16 cellular contexts compared by ENCODE assay signal in the genomic region with DNA sequence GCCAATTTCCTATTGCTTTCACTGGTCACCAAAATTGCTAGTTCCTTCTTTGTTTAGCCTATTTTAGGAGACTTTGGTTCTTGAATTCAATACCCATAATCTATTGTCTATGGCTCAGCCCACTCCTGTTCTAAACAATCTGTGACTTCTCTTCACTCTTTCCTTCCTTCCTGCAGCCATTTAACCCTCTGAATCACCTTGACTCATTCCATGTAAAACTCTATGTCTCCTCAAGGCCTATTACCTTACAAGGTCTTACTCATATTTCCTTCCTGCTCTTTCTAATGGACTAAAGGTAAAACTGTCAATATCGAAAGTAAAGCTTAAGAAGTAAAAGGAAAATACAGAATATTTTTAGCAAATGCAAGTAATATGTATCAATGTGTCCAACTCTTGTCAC.
DNase-seq lines count a peak whose midpoint lies in the region; ATAC-seq and TF ChIP-seq lines count a peak whose summit lies in the region.
"Had no signal": no experiment of that assay in that cellular context is flagged by ENCODE, and none has a peak within 500 bp of the region (broad histone marks: within the 10 kb centered on the region; RNA-seq: fewer than 3 reads in every experiment).

No MANE protein-coding gene starts in this region.

- in situ Hi-C loops in IMR-90 (cut with MboI; ENCODE audit: low sequenced_read_pairs) (no loop called here), brain microvascular endothelial cell (cut with HindIII; ENCODE audit: low pct_ligation_motif_present, low sequenced_read_pairs) (no loop called here)

- no peak overlapping the region for H3K9ac ChIP-seq in IMR-90 (ENCODE audit: low read depth, low read length)

- H3K36me3 Mint-ChIP-seq in nephron (ENCODE audit: low read depth), result no peaks in the 10 kb centered on the region
- H3K36me3 Mint-ChIP-seq: activated CD4-positive, alpha-beta memory T cell treated with anti-CD3 and anti-CD28 coated beads for 36 hours had no signal

- no peaks in the 10 kb centered on the region for H3K9me3 Mint-ChIP-seq in nephron
- H3K9me3 Mint-ChIP-seq: activated CD4-positive, alpha-beta memory T cell treated with anti-CD3 and anti-CD28 coated beads for 36 hours; T-helper 2 cell treated with Interferon-gamma antibody and Interleukin-4, amounts not matched to agents 5 μg/mL and 100 μg/mL, for 36 hours had no signal

- peak overlapping the region; percentile 18; the same call in 1 of the 2 replicates for H2BK120ac ChIP-seq in IMR-90 (ENCODE audit: low read depth, low read length)

- intact Hi-C loops in IMR-90 (cut with micrococcal nuclease), result no loop called here

- POLR2A ChIA-PET in IMR-90 (lab: Charles Lee; ENCODE audit: unreplicated experiment), result no interaction called here

- H2BK20ac ChIP-seq in IMR-90 (ENCODE audit: low read depth, low read length), result peak overlapping the region; percentile 47; the same call in 1 of the 2 replicates

- no peak for TF ChIP-seq CTCF in IMR-90 (conservative IDR thresholded peaks at IDR 0.05; ENCODE audit: low read depth, low read length)
- TF ChIP-seq CTCF in brain microvascular endothelial cell (IDR thresholded peaks at IDR 0.05; ENCODE audit: low read depth, low read length, missing control alignments), result no peak
- no peak for TF ChIP-seq CTCF in nephron (IDR thresholded peaks at IDR 0.05; ENCODE audit: unreplicated experiment in 3 of 3)

- no peak overlapping the region for H4K91ac ChIP-seq in IMR-90 (ENCODE audit: insufficient read depth, low read depth, low read length)

- H3K23ac ChIP-seq in IMR-90 (ENCODE audit: low read depth, low read length), result peak overlapping the region; percentile 7; the same call in 1 of the 2 replicates

- peaks cover 9% of the 10 kb centered on the region; the same call in 1 of the 2 replicates for H3K4me1 ChIP-seq in IMR-90 (ENCODE audit: control insufficient read depth, insufficient read depth, low read length)

- H2BK5ac ChIP-seq in IMR-90 (ENCODE audit: low read depth, low read length, poor library complexity, severe bottlenecking), result peak overlapping the region; percentile 62

- no peak overlapping the region for H2AFZ ChIP-seq in IMR-90 (replicated peaks; ENCODE audit: low read length, poor library complexity)

- no peak overlapping the region; the same call in 1 of the 2 replicates for H2AK5ac ChIP-seq in IMR-90 (ENCODE audit: low read depth, low read length)

- no peak overlapping the region; the same call in 1 of the 2 replicates for H4K5ac ChIP-seq in IMR-90 (ENCODE audit: low read depth, low read length)

- H3K4me3 ChIP-seq in IMR-90 (ENCODE audit: insufficient read depth, low read depth, low read length), result no peak overlapping the region
- H3K4me3 ChIP-seq in brain microvascular endothelial cell (ENCODE audit: low read depth, low read length), result no peak overlapping the region

- no peak for TF ChIP-seq RAD21 in IMR-90 (IDR thresholded peaks at IDR 0.05; ENCODE audit: low read length)

- BruUV-seq in IMR-90 (replicated peaks; lab: Mats Ljungman, UMichigan), result no TSS peak

- H3K27ac ChIP-seq in IMR-90 (ENCODE audit: insufficient read depth, low read length), result no peak overlapping the region
- H3K27ac ChIP-seq in brain microvascular endothelial cell, result peak overlapping the region; percentile 80

- ATAC-seq in GM18517 (IDR thresholded peaks at IDR 0.05; ENCODE audit: unreplicated experiment) (peak; percentile 38), IMR-90 (ENCODE audit: low read depth) (no peak)
- ATAC-seq: Panc1; stimulated activated naive CD8-positive, alpha-beta T cell treated with anti-CD3 and anti-CD28 coated beads, Interleukin-15, amount 100 ng/mL, for 72 hours had no signal

- H3K4me1 Mint-ChIP-seq in nephron, result peaks cover 57% of the 10 kb centered on the region
- H3K4me1 Mint-ChIP-seq: stimulated activated naive CD8-positive, alpha-beta T cell treated with anti-CD3 and anti-CD28 coated beads, Interleukin-15, amount 100 ng/mL, for 72 hours had no signal

- H3K27me3 ChIP-seq in IMR-90 (ENCODE audit: control insufficient read depth, insufficient read depth, low read length) (no peaks in the 10 kb centered on the region), brain microvascular endothelial cell (replicated peaks) (no peaks in the 10 kb centered on the region)

- H3K56ac ChIP-seq in IMR-90 (ENCODE audit: extremely low read depth, insufficient read depth, low read length), result no peak overlapping the region

- peak overlapping the region; percentile 39; the same call in 1 of the 2 replicates for H3K4me2 ChIP-seq in IMR-90 (ENCODE audit: low read depth, low read length)

- no peaks in the 10 kb centered on the region for H3K9me3 ChIP-seq in IMR-90 (ENCODE audit: control insufficient read depth, insufficient read depth, low read length)

- dilution Hi-C loops in IMR-90 (cut with HindIII; ENCODE audit: low sequenced_read_pairs, unreplicated experiment), result no loop called here

- 0 out of 2 replicates have a peak overlapping the region, but pooled peaks have one; percentile 12 for H3K14ac ChIP-seq in IMR-90 (replicated peaks; ENCODE audit: low read depth, low read length)

- peak overlapping the region; percentile 51 to 92 (median 80) for H3K27ac Mint-ChIP-seq in nephron
- H3K27ac Mint-ChIP-seq: activated CD4-positive, alpha-beta memory T cell treated with anti-CD3 and anti-CD28 coated beads for 36 hours; stimulated activated naive CD8-positive, alpha-beta T cell treated with anti-CD3 and anti-CD28 coated beads, Interleukin-15, amount 100 ng/mL, for 72 hours; T-helper 2 cell treated with Interferon-gamma antibody and Interleukin-4, amounts not matched to agents 5 μg/mL and 100 μg/mL, for 36 hours had no signal

- peaks cover 0 to 15% of the 10 kb centered on the region in 2 experiments; a peak in 2 of 4 replicates for H3K79me1 ChIP-seq in IMR-90 (ENCODE audit: low read depth in 1 of 2, low read length in 2 of 2)

- H3K9me1 ChIP-seq in IMR-90 (ENCODE audit: insufficient read depth, low read length), result peaks cover 3% of the 10 kb centered on the region; the same call in 1 of the 2 replicates

- TF ChIP-seq POLR2A in IMR-90 (IDR thresholded peaks at IDR 0.05; ENCODE audit: low read depth, low read length), result no peak

- CTCF ChIA-PET in IMR-90 (lab: Yijun Ruan, JAX), result interaction anchor here (0.6 to 1.0 kb wide), 2 partner anchors 27 to 159 kb away, joined by 3 read pairs; no protein-coding TSS in a partner anchor

- H3K27me3 Mint-ChIP-seq in nephron (ENCODE audit: low read depth), result no peaks in the 10 kb centered on the region
- H3K27me3 Mint-ChIP-seq: activated CD4-positive, alpha-beta memory T cell treated with anti-CD3 and anti-CD28 coated beads for 36 hours; stimulated activated naive CD8-positive, alpha-beta T cell treated with anti-CD3 and anti-CD28 coated beads, Interleukin-15, amount 100 ng/mL, for 72 hours had no signal

- H2BK15ac ChIP-seq in IMR-90 (ENCODE audit: low read depth, low read length), result peak overlapping the region; percentile 78; the same call in 1 of the 3 replicates

- WGBS in IMR-90 (ENCODE audit: extremely low coverage in 2 of 2, insufficient read length in 1 of 2), 2 experiments, result no CpG with 5 or more reads among the region's 1 CpG

- H3K4ac ChIP-seq in IMR-90 (ENCODE audit: low read depth, low read length), result peak overlapping the region; percentile 7; the same call in 1 of the 2 replicates

- H3K18ac ChIP-seq in IMR-90 (ENCODE audit: low read depth, low read length), result peak overlapping the region; percentile 16; the same call in 1 of the 2 replicates

- H4K8ac ChIP-seq in IMR-90 (ENCODE audit: low read depth in 2 of 2, low read length in 2 of 2), result peak overlapping the region; percentile 21 to 42; a peak in 3 of 4 replicates

- H3K4me3 Mint-ChIP-seq in nephron, result no peak overlapping the region
- H3K4me3 Mint-ChIP-seq: activated CD4-positive, alpha-beta memory T cell treated with anti-CD3 and anti-CD28 coated beads for 36 hours; stimulated activated naive CD8-positive, alpha-beta T cell treated with anti-CD3 and anti-CD28 coated beads, Interleukin-15, amount 100 ng/mL, for 72 hours; T-helper 2 cell treated with Interferon-gamma antibody and Interleukin-4, amounts not matched to agents 5 μg/mL and 100 μg/mL, for 36 hours had no signal

- no peaks in the 10 kb centered on the region for H3K36me3 ChIP-seq in IMR-90 (ENCODE audit: control insufficient read depth, insufficient read depth, low read length)
- no peaks in the 10 kb centered on the region for H3K36me3 ChIP-seq in brain microvascular endothelial cell (replicated peaks)

- no peak overlapping the region for H2AK9ac ChIP-seq in IMR-90 (replicated peaks; ENCODE audit: low read depth, low read length, poor library complexity)

- DNase-seq in IMR-90 (peak; percentile 71), brain microvascular endothelial cell (no peak), NCI-H526 (lab: John Stamatoyannopoulos, UW) (no peak), NCI-H774 (lab: John Stamatoyannopoulos, UW) (no peak), NOMO-1 (lab: John Stamatoyannopoulos, UW; ENCODE audit: unreplicated experiment in 2 of 2) (no peak)
- no peak for DNase-seq in central memory CD4-positive, alpha-beta T cell
- DNase-seq: activated CD4-positive, alpha-beta memory T cell treated with anti-CD3 and anti-CD28 coated beads for 36 hours; activated naive CD4-positive, alpha-beta T cell treated with Interleukin-2 at 50 U/mL for 16 hours; DND-41; MV-4-11; retina; stimulated activated naive CD8-positive, alpha-beta T cell treated with anti-CD3 and anti-CD28 coated beads, Interleukin-15, amount 100 ng/mL, for 72 hours had no signal

- H4K20me1 ChIP-seq in IMR-90 (ENCODE audit: insufficient read depth, low read length), result no peaks in the 10 kb centered on the region

TF ChIP-seq in IMR-90, 13 proteins besides CTCF, POLR2A, EP300 and RAD21 (continues in another document):
- TF ChIP-seq BHLHE40 (IDR thresholded peaks at IDR 0.05; ENCODE audit: low read depth, low read length) (no peak), NFE2L2 (IDR thresholded peaks at IDR 0.05; ENCODE audit: low read depth, low read length) (no peak), FOS (IDR thresholded peaks at IDR 0.05; ENCODE audit: low read depth, low read length) (no peak), SMC3 (IDR thresholded peaks at IDR 0.05; ENCODE audit: low read depth, low read length) (no peak), RCOR1 (IDR thresholded peaks at IDR 0.05; ENCODE audit: insufficient replicate concordance, low read length) (no peak), RFX5 (IDR thresholded peaks at IDR 0.05; ENCODE audit: low read depth, low read length) (no peak), MAZ (IDR thresholded peaks at IDR 0.05; ENCODE audit: borderline replicate concordance, low read depth, low read length) (no peak)
- TF ChIP-seq, protein P1, sequence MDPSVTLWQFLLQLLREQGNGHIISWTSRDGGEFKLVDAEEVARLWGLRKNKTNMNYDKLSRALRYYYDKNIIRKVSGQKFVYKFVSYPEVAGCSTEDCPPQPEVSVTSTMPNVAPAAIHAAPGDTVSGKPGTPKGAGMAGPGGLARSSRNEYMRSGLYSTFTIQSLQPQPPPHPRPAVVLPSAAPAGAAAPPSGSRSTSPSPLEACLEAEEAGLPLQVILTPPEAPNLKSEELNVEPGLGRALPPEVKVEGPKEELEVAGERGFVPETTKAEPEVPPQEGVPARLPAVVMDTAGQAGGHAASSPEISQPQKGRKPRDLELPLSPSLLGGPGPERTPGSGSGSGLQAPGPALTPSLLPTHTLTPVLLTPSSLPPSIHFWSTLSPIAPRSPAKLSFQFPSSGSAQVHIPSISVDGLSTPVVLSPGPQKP (IDR thresholded peaks at IDR 0.05; ENCODE audit: borderline replicate concordance, low read depth, low read length), result no peak
